14 cellular contexts compared by ENCODE assay signal in genomic region chr17:31571124-31571892, GRCh38.
DNase-seq lines count a peak whose midpoint lies in the region; ATAC-seq, FAIRE-seq and TF ChIP-seq lines count a peak whose summit lies in the region.
"Had no signal": no experiment of that assay in that cellular context is flagged by ENCODE, and none has a peak within 500 bp of the region (broad histone marks: within the 10 kb centered on the region; RNA-seq: fewer than 3 reads in every experiment).

No MANE protein-coding gene starts in this region.

- TF ChIP-seq POLR2A in HepG2 (IDR thresholded peaks at IDR 0.05; ENCODE audit: insufficient read depth in 1 of 2, low read depth in 2 of 2, low read length in 2 of 2) = no peak

- TF ChIP-seq EP300 in HepG2 (IDR thresholded peaks at IDR 0.05; ENCODE audit: low read depth in 2 of 2, low read length in 2 of 2) = no peak
- TF ChIP-seq EP300 in HepG2 (CRISPR knock-in tag; IDR thresholded peaks at IDR 0.05; ENCODE audit: borderline replicate concordance) = no peak

- H4K20me1 ChIP-seq in HepG2 (ENCODE audit: insufficient read depth, low read length) (no peaks in the 10 kb centered on the region), fibroblast of lung (ENCODE audit: control insufficient read depth, extremely low read depth, insufficient read depth, low read length) (no peaks in the 10 kb centered on the region)

- H3K27ac Mint-ChIP-seq in nephron progenitor cell = peak overlapping the region; percentile 47
- H3K27ac Mint-ChIP-seq: activated CD8-positive, alpha-beta T cell treated with anti-CD3 and anti-CD28 coated beads for 36 hours had no signal

- no peak overlapping the region for H3K4me3 ChIP-seq in liver (ENCODE audit: low read depth in 1 of 3, low read length in 3 of 3)
- no peak overlapping the region for H3K4me3 ChIP-seq in HepG2 (replicated peaks in 1 of 3; ENCODE audit: insufficient read depth in 1 of 3, low read depth in 2 of 3, low read length in 3 of 3)
- peak overlapping the region in 1 of 4 experiments; percentile 20 for H3K4me3 ChIP-seq in fibroblast of lung (replicated peaks in 1 of 4; ENCODE audit: control extremely low read depth in 1 of 4, insufficient read depth in 1 of 4, low read depth in 3 of 4, low read length in 4 of 4)

- H3K9me3 Mint-ChIP-seq in nephron progenitor cell = no peaks in the 10 kb centered on the region
- H3K9me3 Mint-ChIP-seq: activated CD8-positive, alpha-beta T cell treated with anti-CD3 and anti-CD28 coated beads for 36 hours; stimulated activated naive CD8-positive, alpha-beta T cell treated with anti-CD3 and anti-CD28 coated beads, Interleukin-15, Interleukin-2, amounts not matched to agents 100 ng/mL and 50 ng/mL, for 24 hours had no signal

- in situ Hi-C loops in HepG2 (cut with HindIII; ENCODE audit: extremely low pct_ligation_motif_present, low pct_unique_long_range_greater_than_20kb) = no loop called here

- no peaks in the 10 kb centered on the region for H3K79me2 ChIP-seq in HepG2 (ENCODE audit: insufficient read depth, low read length)
- peaks cover 87% of the 10 kb centered on the region for H3K79me2 ChIP-seq in fibroblast of lung (ENCODE audit: control insufficient read depth, insufficient read depth, low read length)

- no peak for DNase-seq in HepG2 (ENCODE audit: low spot score)
- DNase-seq in fibroblast of lung (ENCODE audit: low read depth in 2 of 2) = peak; percentile 97 to 100
- no peak for DNase-seq in nephron progenitor cell
- no peak for DNase-seq in activated CD4-positive, alpha-beta T cell treated with anti-CD3 and anti-CD28 coated beads for 4 hours
- DNase-seq in MV-4-11 (lab: John Stamatoyannopoulos, UW) = no peak
- no peak for DNase-seq in CD1c-positive myeloid dendritic cell (ENCODE audit: extremely low spot score)
- DNase-seq: activated CD8-positive, alpha-beta T cell treated with anti-CD3 and anti-CD28 coated beads for 36 hours; NCI-H82 had no signal

- CTCF ChIA-PET in HepG2 (lab: Yijun Ruan, JAX; ENCODE audit: low intra/inter-chr PET ratio, low total read pairs) = no interaction called here

- no peak overlapping the region for H3K4me2 ChIP-seq in HepG2 (ENCODE audit: low read depth, low read length)
- peak overlapping the region; percentile 75 for H3K4me2 ChIP-seq in fibroblast of lung (ENCODE audit: extremely low read depth, insufficient read depth, low read length)

- no peak for ATAC-seq in HepG2
- ATAC-seq in HG02852 (IDR thresholded peaks at IDR 0.05; ENCODE audit: unreplicated experiment) = no peak
- ATAC-seq: activated CD8-positive, alpha-beta T cell treated with anti-CD3 and anti-CD28 coated beads for 36 hours had no signal

- peaks cover 25% of the 10 kb centered on the region for H3K4me1 Mint-ChIP-seq in nephron progenitor cell

- peaks cover 0 to 3% (median 1%) of the 10 kb centered on the region in 4 donors for H3K36me3 ChIP-seq in liver (ENCODE audit: control insufficient read depth in 4 of 4, insufficient read depth in 3 of 4, low read depth in 1 of 4, low read length in 3 of 4)
- H3K36me3 ChIP-seq in HepG2 (replicated peaks in 1 of 2; ENCODE audit: control insufficient read depth in 1 of 2, insufficient read depth in 2 of 2, low read length in 2 of 2) = no peaks in the 10 kb centered on the region
- H3K36me3 ChIP-seq in fibroblast of lung (ENCODE audit: control insufficient read depth, insufficient read depth, low read length) = peaks cover 23% of the 10 kb centered on the region
- H3K36me3 ChIP-seq: neutrophil had no signal

- POLR2A ChIA-PET in HepG2 (lab: Yijun Ruan, JAX) = no interaction called here

- H2AFZ ChIP-seq in HepG2 (ENCODE audit: low read length) (no peak overlapping the region), fibroblast of lung (ENCODE audit: low read length) (no peak overlapping the region)

- intact Hi-C loops in HepG2 (cut with micrococcal nuclease; ENCODE audit: unreplicated experiment) = no loop called here

- FAIRE-seq in HepG2 (lab: Jason Lieb, UNC) = no peak
- FAIRE-seq: A204.1 had no signal

- no TSS peak for BruUV-seq in HepG2 (replicated peaks; lab: Mats Ljungman, UMichigan)

- H3K4me1 ChIP-seq in liver (ENCODE audit: control insufficient read depth in 4 of 4, insufficient read depth in 4 of 4, low read length in 3 of 4) = peaks cover 14 to 51% (median 38%) of the 10 kb centered on the region in 4 donors
- peaks cover 20% of the 10 kb centered on the region for H3K4me1 ChIP-seq in HepG2 (ENCODE audit: insufficient read depth, low read length)
- peaks cover 26% of the 10 kb centered on the region for H3K4me1 ChIP-seq in fibroblast of lung (ENCODE audit: control insufficient read depth, extremely low read depth, insufficient read depth, low read length)

- no peaks in the 10 kb centered on the region for H3K36me3 Mint-ChIP-seq in nephron progenitor cell (ENCODE audit: low read depth)

- peak in 1 of 2 donors; percentile 13 for TF ChIP-seq RAD21 in liver (IDR thresholded peaks at IDR 0.05)
- no peak for TF ChIP-seq RAD21 in HepG2 (CRISPR knock-in tag; IDR thresholded peaks at IDR 0.05)

- H3K27me3 ChIP-seq in liver (ENCODE audit: control insufficient read depth in 4 of 4, insufficient read depth in 4 of 4, low read length in 3 of 4) = no peaks in the 10 kb centered on the region
- peaks cover 9 to 43% of the 10 kb centered on the region in 2 experiments; a peak in 4 of 5 replicates for H3K27me3 ChIP-seq in HepG2 (ENCODE audit: control insufficient read depth in 1 of 2, insufficient read depth in 2 of 2, low read length in 2 of 2)
- no peaks in the 10 kb centered on the region for H3K27me3 ChIP-seq in fibroblast of lung (ENCODE audit: control insufficient read depth, insufficient read depth, low read length)
- H3K27me3 ChIP-seq: neutrophil had no signal

- H3K9ac ChIP-seq in liver (ENCODE audit: low read depth in 1 of 2, low read length in 2 of 2) (no peak overlapping the region), HepG2 (ENCODE audit: insufficient read depth, low read depth, low read length) (no peak overlapping the region), fibroblast of lung (ENCODE audit: insufficient read depth, low read length) (no peak overlapping the region)

- 56% methylated on average over 13 of the region's 13 CpGs for WGBS in liver
- WGBS in HepG2 (ENCODE audit: low lambda C conversion rate) = 56% methylated on average over 8 of the region's 13 CpGs

- TF ChIP-seq CTCF in liver (IDR thresholded peaks at IDR 0.05; ENCODE audit: low read depth, low read length, missing input control) (no peak), HepG2 (CRISPR knock-in tag; IDR thresholded peaks at IDR 0.05) (no peak), fibroblast of lung (conservative IDR thresholded peaks at IDR 0.05 in 1 of 2, IDR thresholded peaks at IDR 0.05 in 1 of 2; ENCODE audit: low read depth in 1 of 2, low read length in 2 of 2) (no peak), nephron progenitor cell (IDR thresholded peaks at IDR 0.05) (no peak)

- no peaks in the 10 kb centered on the region for H3K9me3 ChIP-seq in liver (ENCODE audit: control insufficient read depth in 4 of 4, low read length in 3 of 4)
- H3K9me3 ChIP-seq in HepG2 (ENCODE audit: low read length) = no peaks in the 10 kb centered on the region
- H3K9me3 ChIP-seq in fibroblast of lung (ENCODE audit: control insufficient read depth, insufficient read depth, low read depth, low read length) = no peaks in the 10 kb centered on the region
- H3K9me3 ChIP-seq: neutrophil had no signal

- H3K27ac ChIP-seq in liver (ENCODE audit: low read depth in 1 of 2, low read length in 2 of 2) (peak overlapping the region; percentile 39 to 77), HepG2 (ENCODE audit: extremely low read length, insufficient read depth, low read length) (no peak overlapping the region), fibroblast of lung (ENCODE audit: insufficient read depth, low read length) (peak overlapping the region; percentile 84)
- H3K27ac ChIP-seq: HL-60, neutrophil had no signal

- no peak overlapping the region for H3K4me3 Mint-ChIP-seq in nephron progenitor cell
- H3K4me3 Mint-ChIP-seq: activated CD8-positive, alpha-beta T cell treated with anti-CD3 and anti-CD28 coated beads for 36 hours; stimulated activated naive CD8-positive, alpha-beta T cell treated with anti-CD3 and anti-CD28 coated beads, Interleukin-15, Interleukin-2, amounts not matched to agents 100 ng/mL and 50 ng/mL, for 24 hours had no signal

- H3K27me3 Mint-ChIP-seq in nephron progenitor cell (ENCODE audit: low read depth, poor library complexity) = peaks cover 4% of the 10 kb centered on the region
- H3K27me3 Mint-ChIP-seq: activated CD8-positive, alpha-beta T cell treated with anti-CD3 and anti-CD28 coated beads for 36 hours; stimulated activated naive CD8-positive, alpha-beta T cell treated with anti-CD3 and anti-CD28 coated beads, Interleukin-15, Interleukin-2, amounts not matched to agents 100 ng/mL and 50 ng/mL, for 24 hours had no signal

TF ChIP-seq in liver, 16 proteins besides CTCF, POLR2A, EP300 and RAD21 (continues in another document):
- TF ChIP-seq RXRA (IDR thresholded peaks at IDR 0.05) (peak in 1 of 2 donors; percentile 39), EGR1 (IDR thresholded peaks at IDR 0.05; ENCODE audit: low read depth in 2 of 2) (peak in 1 of 2 donors; percentile 23), HNF4A (conservative IDR thresholded peaks at IDR 0.05) (peak in 1 of 2 donors; percentile 40), FOXA1 (IDR thresholded peaks at IDR 0.05) (no peak), HNF4G (IDR thresholded peaks at IDR 0.05) (no peak), SP1 (IDR thresholded peaks at IDR 0.05) (peak; percentile 15), GABPA (IDR thresholded peaks at IDR 0.05 in 1 of 2, conservative IDR thresholded peaks at IDR 0.05 in 1 of 2) (no peak)

TF ChIP-seq in HepG2, 621 proteins besides CTCF, POLR2A, EP300 and RAD21 (continues in another document):
- no peak for TF ChIP-seq ZNF605 (CRISPR knock-in tag; IDR thresholded peaks at IDR 0.05)
- no peak for TF ChIP-seq GMEB2 (CRISPR knock-in tag; IDR thresholded peaks at IDR 0.05; ENCODE audit: low read depth)
- TF ChIP-seq ZNF3 (CRISPR knock-in tag; IDR thresholded peaks at IDR 0.05) = no peak
- no peak for TF ChIP-seq GATA4 (IDR thresholded peaks at IDR 0.05; ENCODE audit: borderline replicate concordance, low read depth)

Comparison
In these comparisons a context has a peak if more than half of its experiments do, and no peak if none do; other contexts are left out.
1. DNase-seq: peak in fibroblast of lung (2 of 2); none in HepG2 (single experiment), nephron progenitor cell (single experiment), activated CD4-positive, alpha-beta T cell treated with anti-CD3 and anti-CD28 coated beads for 4 hours (0 of 2), MV-4-11 (single experiment) and CD1c-positive myeloid dendritic cell (single experiment).